In the genomic region with DNA sequence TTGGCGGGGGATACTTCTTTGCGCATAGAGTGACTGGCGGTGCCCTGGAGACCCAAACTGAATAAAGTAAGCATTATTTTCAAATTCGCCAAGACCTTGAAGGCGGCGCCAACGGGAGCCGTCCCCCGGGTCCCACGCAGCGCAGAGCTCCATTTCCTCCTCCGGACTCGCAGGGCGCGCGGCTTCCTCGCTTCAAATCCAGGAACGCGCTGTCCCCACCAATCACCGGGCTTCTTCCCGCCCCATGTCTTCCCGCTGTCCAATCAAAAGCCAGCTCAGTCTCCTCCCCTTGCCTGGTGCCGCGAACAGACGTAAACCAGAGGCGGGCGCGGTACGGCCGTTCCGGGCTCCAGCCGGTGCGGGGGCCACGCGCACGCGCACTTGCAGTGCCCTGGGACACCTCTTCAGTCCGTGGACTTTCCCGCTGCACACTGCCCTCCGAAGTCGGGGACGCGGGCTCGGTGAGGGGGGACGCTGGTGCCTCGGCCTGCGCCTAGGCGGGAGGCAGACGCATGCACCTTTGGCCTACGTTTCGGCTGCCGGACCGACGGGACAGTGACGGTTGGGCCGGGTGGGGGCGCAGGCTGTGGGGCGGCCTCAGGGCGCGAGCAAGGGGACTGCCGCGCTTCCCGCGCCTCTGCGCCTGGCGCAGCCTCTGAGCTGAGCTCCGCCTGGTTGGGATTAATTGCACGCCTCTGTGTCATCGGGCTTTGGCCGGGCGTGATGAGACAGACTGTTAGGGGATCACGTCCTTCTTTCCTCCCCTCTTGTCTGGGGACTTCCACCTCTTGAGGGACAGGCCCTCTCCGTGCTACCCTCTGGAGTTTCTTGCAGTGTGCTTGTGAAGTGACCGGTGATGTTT, we compare ENCODE assay signal across 1 cellular context.
A peak's percentile ranks its signal among the peaks of the same experiment; 100 is the strongest.
TF ChIP-seq lines count a peak whose summit lies in the region.

A gene with protein sequence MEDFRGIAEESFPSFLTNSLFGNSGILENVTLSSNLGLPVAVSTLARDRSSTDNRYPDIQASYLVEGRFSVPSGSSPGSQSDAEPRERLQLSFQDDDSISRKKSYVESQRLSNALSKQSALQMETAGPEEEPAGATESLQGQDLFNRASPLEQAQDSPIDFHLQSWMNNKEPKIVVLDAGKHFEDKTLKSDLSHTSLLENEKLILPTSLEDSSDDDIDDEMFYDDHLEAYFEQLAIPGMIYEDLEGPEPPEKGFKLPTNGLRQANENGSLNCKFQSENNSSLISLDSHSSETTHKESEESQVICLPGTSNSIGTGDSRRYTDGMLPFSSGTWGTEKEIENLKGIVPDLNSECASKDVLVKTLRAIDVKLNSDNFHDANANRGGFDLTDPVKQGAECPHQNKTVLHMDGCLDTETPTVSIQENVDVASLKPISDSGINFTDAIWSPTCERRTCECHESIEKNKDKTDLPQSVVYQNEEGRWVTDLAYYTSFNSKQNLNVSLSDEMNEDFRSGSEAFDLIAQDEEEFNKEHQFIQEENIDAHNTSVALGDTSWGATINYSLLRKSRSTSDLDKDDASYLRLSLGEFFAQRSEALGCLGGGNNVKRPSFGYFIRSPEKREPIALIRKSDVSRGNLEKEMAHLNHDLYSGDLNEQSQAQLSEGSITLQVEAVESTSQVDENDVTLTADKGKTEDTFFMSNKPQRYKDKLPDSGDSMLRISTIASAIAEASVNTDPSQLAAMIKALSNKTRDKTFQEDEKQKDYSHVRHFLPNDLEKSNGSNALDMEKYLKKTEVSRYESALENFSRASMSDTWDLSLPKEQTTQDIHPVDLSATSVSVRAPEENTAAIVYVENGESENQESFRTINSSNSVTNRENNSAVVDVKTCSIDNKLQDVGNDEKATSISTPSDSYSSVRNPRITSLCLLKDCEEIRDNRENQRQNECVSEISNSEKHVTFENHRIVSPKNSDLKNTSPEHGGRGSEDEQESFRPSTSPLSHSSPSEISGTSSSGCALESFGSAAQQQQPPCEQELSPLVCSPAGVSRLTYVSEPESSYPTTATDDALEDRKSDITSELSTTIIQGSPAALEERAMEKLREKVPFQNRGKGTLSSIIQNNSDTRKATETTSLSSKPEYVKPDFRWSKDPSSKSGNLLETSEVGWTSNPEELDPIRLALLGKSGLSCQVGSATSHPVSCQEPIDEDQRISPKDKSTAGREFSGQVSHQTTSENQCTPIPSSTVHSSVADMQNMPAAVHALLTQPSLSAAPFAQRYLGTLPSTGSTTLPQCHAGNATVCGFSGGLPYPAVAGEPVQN (N-terminal part only) (plus strand): TSS at position 386 of the 862 bp plus-strand sequence. CDS start 8,063 bp downstream, outside the sequence.

TF ChIP-seq in K562, 482 proteins besides CTCF, POLR2A, EP300 and RAD21 (continued from another document and continues in another):
- TF ChIP-seq, protein P1, sequence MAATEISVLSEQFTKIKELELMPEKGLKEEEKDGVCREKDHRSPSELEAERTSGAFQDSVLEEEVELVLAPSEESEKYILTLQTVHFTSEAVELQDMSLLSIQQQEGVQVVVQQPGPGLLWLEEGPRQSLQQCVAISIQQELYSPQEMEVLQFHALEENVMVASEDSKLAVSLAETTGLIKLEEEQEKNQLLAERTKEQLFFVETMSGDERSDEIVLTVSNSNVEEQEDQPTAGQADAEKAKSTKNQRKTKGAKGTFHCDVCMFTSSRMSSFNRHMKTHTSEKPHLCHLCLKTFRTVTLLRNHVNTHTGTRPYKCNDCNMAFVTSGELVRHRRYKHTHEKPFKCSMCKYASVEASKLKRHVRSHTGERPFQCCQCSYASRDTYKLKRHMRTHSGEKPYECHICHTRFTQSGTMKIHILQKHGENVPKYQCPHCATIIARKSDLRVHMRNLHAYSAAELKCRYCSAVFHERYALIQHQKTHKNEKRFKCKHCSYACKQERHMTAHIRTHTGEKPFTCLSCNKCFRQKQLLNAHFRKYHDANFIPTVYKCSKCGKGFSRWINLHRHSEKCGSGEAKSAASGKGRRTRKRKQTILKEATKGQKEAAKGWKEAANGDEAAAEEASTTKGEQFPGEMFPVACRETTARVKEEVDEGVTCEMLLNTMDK (IDR thresholded peaks at IDR 0.05; ENCODE audit: borderline replicate concordance, insufficient read depth, low read depth, low read length, poor library complexity, severe bottlenecking), result peak; percentile 40
- TF ChIP-seq PHB2 (IDR thresholded peaks at IDR 0.05; ENCODE audit: low read depth), result no peak
- peak; percentile 31; the same call in 1 of the 2 replicates for TF ChIP-seq CREB1 (IDR thresholded peaks at IDR 0.05)
- peak; percentile 66 for TF ChIP-seq CREB1 (CRISPR knock-in tag; IDR thresholded peaks at IDR 0.05)
- peak; percentile 99 for TF ChIP-seq FOXM1 (IDR thresholded peaks at IDR 0.05; ENCODE audit: low read depth)
- TF ChIP-seq FOXM1 (CRISPR knock-in tag; IDR thresholded peaks at IDR 0.05; ENCODE audit: low read depth), result no peak; the same call in 1 of the 2 replicates
- no peak for TF ChIP-seq BRD4 (IDR thresholded peaks at IDR 0.05)
- TF ChIP-seq, protein P2, sequence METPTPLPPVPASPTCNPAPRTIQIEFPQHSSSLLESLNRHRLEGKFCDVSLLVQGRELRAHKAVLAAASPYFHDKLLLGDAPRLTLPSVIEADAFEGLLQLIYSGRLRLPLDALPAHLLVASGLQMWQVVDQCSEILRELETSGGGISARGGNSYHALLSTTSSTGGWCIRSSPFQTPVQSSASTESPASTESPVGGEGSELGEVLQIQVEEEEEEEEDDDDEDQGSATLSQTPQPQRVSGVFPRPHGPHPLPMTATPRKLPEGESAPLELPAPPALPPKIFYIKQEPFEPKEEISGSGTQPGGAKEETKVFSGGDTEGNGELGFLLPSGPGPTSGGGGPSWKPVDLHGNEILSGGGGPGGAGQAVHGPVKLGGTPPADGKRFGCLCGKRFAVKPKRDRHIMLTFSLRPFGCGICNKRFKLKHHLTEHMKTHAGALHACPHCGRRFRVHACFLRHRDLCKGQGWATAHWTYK (CRISPR knock-in tag; IDR thresholded peaks at IDR 0.05), result peak; percentile 88
- no peak for TF ChIP-seq ZNF609 (CRISPR knock-in tag; IDR thresholded peaks at IDR 0.05; ENCODE audit: borderline replicate concordance)
- TF ChIP-seq FIP1L1 (IDR thresholded peaks at IDR 0.05; ENCODE audit: low read depth, low read length, poor library complexity, severe bottlenecking), result peak; percentile 85
- TF ChIP-seq GMEB1 (CRISPR knock-in tag; IDR thresholded peaks at IDR 0.05), result peak; percentile 54
- TF ChIP-seq ETV6 (IDR thresholded peaks at IDR 0.05; ENCODE audit: borderline replicate concordance in 1 of 2, low read depth in 2 of 2, low read length in 1 of 2), result no peak
- peak; percentile 82; the same call in 1 of the 2 replicates for TF ChIP-seq ETV6 (CRISPR knock-in tag; IDR thresholded peaks at IDR 0.05; ENCODE audit: borderline replicate concordance)
- 0 out of 2 replicates have a peak, but pooled peaks have one; percentile 20 for TF ChIP-seq KLF13 (tag; IDR thresholded peaks at IDR 0.05; ENCODE audit: borderline replicate concordance, low read depth)
- TF ChIP-seq POLR2AphosphoS5 (IDR thresholded peaks at IDR 0.05; ENCODE audit: control insufficient read depth, insufficient read depth, low read depth, low read length), result peak; percentile 81
- no peak for TF ChIP-seq RBM17 (IDR thresholded peaks at IDR 0.05; ENCODE audit: borderline replicate concordance, low read depth, low read length)
- no peak for TF ChIP-seq ELF2 (CRISPR knock-in tag; IDR thresholded peaks at IDR 0.05)
- no peak for TF ChIP-seq DIDO1 (tag; IDR thresholded peaks at IDR 0.05; ENCODE audit: low read depth)
- TF ChIP-seq CTBP1 (IDR thresholded peaks at IDR 0.05; ENCODE audit: borderline replicate concordance), result peak; percentile 63; the same call in 1 of the 2 replicates
- no peak for TF ChIP-seq ZNF197 (CRISPR knock-in tag; IDR thresholded peaks at IDR 0.05; ENCODE audit: low read depth)
- TF ChIP-seq ZNF324 (CRISPR knock-in tag; IDR thresholded peaks at IDR 0.05), result no peak
- no peak for TF ChIP-seq SMARCA5 (IDR thresholded peaks at IDR 0.05)
- TF ChIP-seq ZKSCAN8 (CRISPR knock-in tag; IDR thresholded peaks at IDR 0.05), result no peak
- no peak for TF ChIP-seq ZNF518B (CRISPR knock-in tag; IDR thresholded peaks at IDR 0.05)
- TF ChIP-seq SP1 (CRISPR knock-in tag; IDR thresholded peaks at IDR 0.05), result peak; percentile 67
- peak; percentile 82 for TF ChIP-seq EGR1 (conservative IDR thresholded peaks at IDR 0.05)
- TF ChIP-seq POLR2G (IDR thresholded peaks at IDR 0.05; ENCODE audit: low read depth, low read length), result peak; percentile 98
- TF ChIP-seq RBM34 (IDR thresholded peaks at IDR 0.05; ENCODE audit: borderline replicate concordance, insufficient read depth, low read length), result no peak
- TF ChIP-seq CGGBP1 (CRISPR knock-in tag; IDR thresholded peaks at IDR 0.05), result no peak
- TF ChIP-seq ZBTB8A (IDR thresholded peaks at IDR 0.05; ENCODE audit: partially characterized antibody), result no peak
- TF ChIP-seq CBX8 (IDR thresholded peaks at IDR 0.05; ENCODE audit: borderline replicate concordance, extremely low read depth, low read depth, low read length, poor library complexity, severe bottlenecking), result no peak
- TF ChIP-seq XRCC5 (IDR thresholded peaks at IDR 0.05; ENCODE audit: low read depth, low read length), result 0 out of 2 replicates have a peak, but pooled peaks have one; percentile 37
- TF ChIP-seq, protein P3, sequence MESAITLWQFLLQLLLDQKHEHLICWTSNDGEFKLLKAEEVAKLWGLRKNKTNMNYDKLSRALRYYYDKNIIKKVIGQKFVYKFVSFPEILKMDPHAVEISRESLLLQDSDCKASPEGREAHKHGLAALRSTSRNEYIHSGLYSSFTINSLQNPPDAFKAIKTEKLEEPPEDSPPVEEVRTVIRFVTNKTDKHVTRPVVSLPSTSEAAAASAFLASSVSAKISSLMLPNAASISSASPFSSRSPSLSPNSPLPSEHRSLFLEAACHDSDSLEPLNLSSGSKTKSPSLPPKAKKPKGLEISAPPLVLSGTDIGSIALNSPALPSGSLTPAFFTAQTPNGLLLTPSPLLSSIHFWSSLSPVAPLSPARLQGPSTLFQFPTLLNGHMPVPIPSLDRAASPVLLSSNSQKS (CRISPR knock-in tag; IDR thresholded peaks at IDR 0.05), result no peak
- no peak for TF ChIP-seq HSF4 (CRISPR knock-in tag; IDR thresholded peaks at IDR 0.05; ENCODE audit: borderline replicate concordance)
- peak; percentile 44 for TF ChIP-seq C11orf30 (IDR thresholded peaks at IDR 0.05; ENCODE audit: low read depth)
